In genomic region chr3:178434206-178434805, GRCh38 we compare ENCODE assay signal across 1 cellular context.
TF ChIP-seq lines count a peak whose summit lies in the region.

No MANE protein-coding gene starts in this region.

TF ChIP-seq in GM23338, 12 proteins besides CTCF, POLR2A, EP300 and RAD21 (continued from another document):
- TF ChIP-seq REST (IDR thresholded peaks at IDR 0.05; ENCODE audit: unreplicated experiment) (no peak), EZH2 (IDR thresholded peaks at IDR 0.05; ENCODE audit: low read depth, unreplicated experiment) (no peak), POLR2AphosphoS5 (IDR thresholded peaks at IDR 0.05; ENCODE audit: low read depth) (no peak), ETS1 (IDR thresholded peaks at IDR 0.05) (no peak), ZNF331 (CRISPR knock-in tag; IDR thresholded peaks at IDR 0.05; ENCODE audit: low read depth) (no peak), EZH2phosphoT487 (IDR thresholded peaks at IDR 0.05; ENCODE audit: unreplicated experiment) (no peak), ZNF114 (CRISPR knock-in tag; IDR thresholded peaks at IDR 0.05) (no peak), STAT1 (IDR thresholded peaks at IDR 0.05; ENCODE audit: unreplicated experiment) (no peak), CREB1 (CRISPR knock-in tag; IDR thresholded peaks at IDR 0.05; ENCODE audit: low read depth) (no peak), JUNB (IDR thresholded peaks at IDR 0.05; ENCODE audit: unreplicated experiment) (no peak)
